1 cellular context compared by ENCODE assay signal in the genomic region with DNA sequence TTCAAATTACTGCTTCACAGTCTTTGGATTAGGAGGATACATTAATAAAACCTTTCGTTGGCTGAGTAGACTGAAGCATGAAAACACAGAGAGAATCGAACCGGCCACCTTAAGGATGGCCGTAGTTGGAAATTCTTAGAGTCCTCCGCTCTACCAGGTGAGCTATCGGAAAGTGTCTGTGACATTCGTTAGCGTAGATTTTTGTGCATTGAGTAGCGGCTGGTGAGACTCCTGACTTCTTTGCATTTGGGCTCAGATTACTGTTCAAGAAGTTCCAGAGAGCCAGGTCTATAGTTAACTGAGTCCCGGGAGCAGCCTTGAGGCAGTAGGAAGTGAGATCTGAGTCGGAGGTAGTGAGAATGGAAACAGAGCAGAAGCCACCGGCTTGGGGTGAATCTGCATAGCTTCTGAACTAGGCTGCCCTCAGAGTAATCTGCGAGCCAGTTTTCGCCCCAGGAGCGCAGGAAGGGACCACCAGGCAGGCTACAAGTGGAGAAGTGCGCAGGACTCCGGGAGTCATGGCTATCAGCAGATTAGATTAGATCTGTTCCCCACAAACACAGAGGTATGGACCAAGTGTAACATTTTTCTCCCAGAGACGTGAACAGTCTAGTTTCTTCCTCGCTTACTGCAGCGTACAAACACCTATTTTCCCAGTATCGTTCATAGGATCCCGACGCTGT.
A peak's percentile ranks its signal among the peaks of the same experiment; 100 is the strongest.
TF ChIP-seq lines count a peak whose summit lies in the region.

No MANE protein-coding gene starts in this region.

TF ChIP-seq in HepG2, 621 proteins besides CTCF, POLR2A, EP300 and RAD21 (continued from another document and continues in another):
- TF ChIP-seq, protein P1, sequence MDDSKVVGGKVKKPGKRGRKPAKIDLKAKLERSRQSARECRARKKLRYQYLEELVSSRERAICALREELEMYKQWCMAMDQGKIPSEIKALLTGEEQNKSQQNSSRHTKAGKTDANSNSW (CRISPR knock-in tag; IDR thresholded peaks at IDR 0.05; ENCODE audit: borderline replicate concordance): no peak
- TF ChIP-seq FOSL2 (CRISPR knock-in tag; IDR thresholded peaks at IDR 0.05): peak; percentile 20; the same call in 1 of the 2 replicates
- TF ChIP-seq GATAD1 (CRISPR knock-in tag; IDR thresholded peaks at IDR 0.05): no peak
- TF ChIP-seq MAZ (IDR thresholded peaks at IDR 0.05; ENCODE audit: borderline replicate concordance, low read depth, low read length): no peak
- TF ChIP-seq MAZ (CRISPR knock-in tag; IDR thresholded peaks at IDR 0.05; ENCODE audit: low read depth): 0 out of 2 replicates have a peak, but pooled peaks have one; percentile 11
- TF ChIP-seq, protein P2, sequence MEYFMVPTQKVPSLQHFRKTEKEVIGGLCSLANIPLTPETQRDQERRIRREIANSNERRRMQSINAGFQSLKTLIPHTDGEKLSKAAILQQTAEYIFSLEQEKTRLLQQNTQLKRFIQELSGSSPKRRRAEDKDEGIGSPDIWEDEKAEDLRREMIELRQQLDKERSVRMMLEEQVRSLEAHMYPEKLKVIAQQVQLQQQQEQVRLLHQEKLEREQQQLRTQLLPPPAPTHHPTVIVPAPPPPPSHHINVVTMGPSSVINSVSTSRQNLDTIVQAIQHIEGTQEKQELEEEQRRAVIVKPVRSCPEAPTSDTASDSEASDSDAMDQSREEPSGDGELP (IDR thresholded peaks at IDR 0.05; ENCODE audit: borderline replicate concordance, low read depth): peak; percentile 46; the same call in 1 of the 2 replicates
- TF ChIP-seq, protein P3, sequence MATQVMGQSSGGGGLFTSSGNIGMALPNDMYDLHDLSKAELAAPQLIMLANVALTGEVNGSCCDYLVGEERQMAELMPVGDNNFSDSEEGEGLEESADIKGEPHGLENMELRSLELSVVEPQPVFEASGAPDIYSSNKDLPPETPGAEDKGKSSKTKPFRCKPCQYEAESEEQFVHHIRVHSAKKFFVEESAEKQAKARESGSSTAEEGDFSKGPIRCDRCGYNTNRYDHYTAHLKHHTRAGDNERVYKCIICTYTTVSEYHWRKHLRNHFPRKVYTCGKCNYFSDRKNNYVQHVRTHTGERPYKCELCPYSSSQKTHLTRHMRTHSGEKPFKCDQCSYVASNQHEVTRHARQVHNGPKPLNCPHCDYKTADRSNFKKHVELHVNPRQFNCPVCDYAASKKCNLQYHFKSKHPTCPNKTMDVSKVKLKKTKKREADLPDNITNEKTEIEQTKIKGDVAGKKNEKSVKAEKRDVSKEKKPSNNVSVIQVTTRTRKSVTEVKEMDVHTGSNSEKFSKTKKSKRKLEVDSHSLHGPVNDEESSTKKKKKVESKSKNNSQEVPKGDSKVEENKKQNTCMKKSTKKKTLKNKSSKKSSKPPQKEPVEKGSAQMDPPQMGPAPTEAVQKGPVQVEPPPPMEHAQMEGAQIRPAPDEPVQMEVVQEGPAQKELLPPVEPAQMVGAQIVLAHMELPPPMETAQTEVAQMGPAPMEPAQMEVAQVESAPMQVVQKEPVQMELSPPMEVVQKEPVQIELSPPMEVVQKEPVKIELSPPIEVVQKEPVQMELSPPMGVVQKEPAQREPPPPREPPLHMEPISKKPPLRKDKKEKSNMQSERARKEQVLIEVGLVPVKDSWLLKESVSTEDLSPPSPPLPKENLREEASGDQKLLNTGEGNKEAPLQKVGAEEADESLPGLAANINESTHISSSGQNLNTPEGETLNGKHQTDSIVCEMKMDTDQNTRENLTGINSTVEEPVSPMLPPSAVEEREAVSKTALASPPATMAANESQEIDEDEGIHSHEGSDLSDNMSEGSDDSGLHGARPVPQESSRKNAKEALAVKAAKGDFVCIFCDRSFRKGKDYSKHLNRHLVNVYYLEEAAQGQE (IDR thresholded peaks at IDR 0.05; ENCODE audit: borderline replicate concordance in 1 of 2, low read depth in 1 of 2, low read length in 2 of 2): 0 out of 4 replicates have a peak, but pooled peaks of 1 of the 2 experiments have one; percentile 14
- TF ChIP-seq WIZ (CRISPR knock-in tag; IDR thresholded peaks at IDR 0.05): no peak
- TF ChIP-seq CEBPB (IDR thresholded peaks at IDR 0.05; ENCODE audit: borderline replicate concordance, low read depth, low read length): no peak
- TF ChIP-seq, protein P4, sequence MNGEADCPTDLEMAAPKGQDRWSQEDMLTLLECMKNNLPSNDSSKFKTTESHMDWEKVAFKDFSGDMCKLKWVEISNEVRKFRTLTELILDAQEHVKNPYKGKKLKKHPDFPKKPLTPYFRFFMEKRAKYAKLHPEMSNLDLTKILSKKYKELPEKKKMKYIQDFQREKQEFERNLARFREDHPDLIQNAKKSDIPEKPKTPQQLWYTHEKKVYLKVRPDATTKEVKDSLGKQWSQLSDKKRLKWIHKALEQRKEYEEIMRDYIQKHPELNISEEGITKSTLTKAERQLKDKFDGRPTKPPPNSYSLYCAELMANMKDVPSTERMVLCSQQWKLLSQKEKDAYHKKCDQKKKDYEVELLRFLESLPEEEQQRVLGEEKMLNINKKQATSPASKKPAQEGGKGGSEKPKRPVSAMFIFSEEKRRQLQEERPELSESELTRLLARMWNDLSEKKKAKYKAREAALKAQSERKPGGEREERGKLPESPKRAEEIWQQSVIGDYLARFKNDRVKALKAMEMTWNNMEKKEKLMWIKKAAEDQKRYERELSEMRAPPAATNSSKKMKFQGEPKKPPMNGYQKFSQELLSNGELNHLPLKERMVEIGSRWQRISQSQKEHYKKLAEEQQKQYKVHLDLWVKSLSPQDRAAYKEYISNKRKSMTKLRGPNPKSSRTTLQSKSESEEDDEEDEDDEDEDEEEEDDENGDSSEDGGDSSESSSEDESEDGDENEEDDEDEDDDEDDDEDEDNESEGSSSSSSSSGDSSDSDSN (CRISPR knock-in tag; IDR thresholded peaks at IDR 0.05): peak; percentile 60; the same call in 1 of the 2 replicates
- no peak for TF ChIP-seq ZFP41 (CRISPR knock-in tag; IDR thresholded peaks at IDR 0.05; ENCODE audit: borderline replicate concordance)
- TF ChIP-seq, protein P5, sequence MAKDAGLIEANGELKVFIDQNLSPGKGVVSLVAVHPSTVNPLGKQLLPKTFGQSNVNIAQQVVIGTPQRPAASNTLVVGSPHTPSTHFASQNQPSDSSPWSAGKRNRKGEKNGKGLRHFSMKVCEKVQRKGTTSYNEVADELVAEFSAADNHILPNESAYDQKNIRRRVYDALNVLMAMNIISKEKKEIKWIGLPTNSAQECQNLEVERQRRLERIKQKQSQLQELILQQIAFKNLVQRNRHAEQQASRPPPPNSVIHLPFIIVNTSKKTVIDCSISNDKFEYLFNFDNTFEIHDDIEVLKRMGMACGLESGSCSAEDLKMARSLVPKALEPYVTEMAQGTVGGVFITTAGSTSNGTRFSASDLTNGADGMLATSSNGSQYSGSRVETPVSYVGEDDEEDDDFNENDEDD (CRISPR knock-in tag; IDR thresholded peaks at IDR 0.05; ENCODE audit: borderline replicate concordance): peak; percentile 6; the same call in 1 of the 2 replicates
- TF ChIP-seq ZNF331 (CRISPR knock-in tag; IDR thresholded peaks at IDR 0.05): peak; percentile 78
- TF ChIP-seq ZBTB42 (CRISPR knock-in tag; IDR thresholded peaks at IDR 0.05): no peak
- peak; percentile 51; the same call in 1 of the 2 replicates for TF ChIP-seq ZNF598 (CRISPR knock-in tag; IDR thresholded peaks at IDR 0.05; ENCODE audit: borderline replicate concordance)
- no peak for TF ChIP-seq ZSCAN22 (CRISPR knock-in tag; IDR thresholded peaks at IDR 0.05)
- TF ChIP-seq JDP2 (CRISPR knock-in tag; IDR thresholded peaks at IDR 0.05; ENCODE audit: borderline replicate concordance): no peak
- TF ChIP-seq FOXO1 (CRISPR knock-in tag; IDR thresholded peaks at IDR 0.05): no peak
- TF ChIP-seq, protein P6, sequence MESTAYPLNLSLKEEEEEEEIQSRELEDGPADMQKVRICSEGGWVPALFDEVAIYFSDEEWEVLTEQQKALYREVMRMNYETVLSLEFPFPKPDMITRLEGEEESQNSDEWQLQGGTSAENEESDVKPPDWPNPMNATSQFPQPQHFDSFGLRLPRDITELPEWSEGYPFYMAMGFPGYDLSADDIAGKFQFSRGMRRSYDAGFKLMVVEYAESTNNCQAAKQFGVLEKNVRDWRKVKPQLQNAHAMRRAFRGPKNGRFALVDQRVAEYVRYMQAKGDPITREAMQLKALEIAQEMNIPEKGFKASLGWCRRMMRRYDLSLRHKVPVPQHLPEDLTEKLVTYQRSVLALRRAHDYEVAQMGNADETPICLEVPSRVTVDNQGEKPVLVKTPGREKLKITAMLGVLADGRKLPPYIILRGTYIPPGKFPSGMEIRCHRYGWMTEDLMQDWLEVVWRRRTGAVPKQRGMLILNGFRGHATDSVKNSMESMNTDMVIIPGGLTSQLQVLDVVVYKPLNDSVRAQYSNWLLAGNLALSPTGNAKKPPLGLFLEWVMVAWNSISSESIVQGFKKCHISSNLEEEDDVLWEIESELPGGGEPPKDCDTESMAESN (CRISPR knock-in tag; conservative IDR thresholded peaks at IDR 0.05): peak; percentile 20; the same call in 1 of the 2 replicates
- TF ChIP-seq, protein P7, sequence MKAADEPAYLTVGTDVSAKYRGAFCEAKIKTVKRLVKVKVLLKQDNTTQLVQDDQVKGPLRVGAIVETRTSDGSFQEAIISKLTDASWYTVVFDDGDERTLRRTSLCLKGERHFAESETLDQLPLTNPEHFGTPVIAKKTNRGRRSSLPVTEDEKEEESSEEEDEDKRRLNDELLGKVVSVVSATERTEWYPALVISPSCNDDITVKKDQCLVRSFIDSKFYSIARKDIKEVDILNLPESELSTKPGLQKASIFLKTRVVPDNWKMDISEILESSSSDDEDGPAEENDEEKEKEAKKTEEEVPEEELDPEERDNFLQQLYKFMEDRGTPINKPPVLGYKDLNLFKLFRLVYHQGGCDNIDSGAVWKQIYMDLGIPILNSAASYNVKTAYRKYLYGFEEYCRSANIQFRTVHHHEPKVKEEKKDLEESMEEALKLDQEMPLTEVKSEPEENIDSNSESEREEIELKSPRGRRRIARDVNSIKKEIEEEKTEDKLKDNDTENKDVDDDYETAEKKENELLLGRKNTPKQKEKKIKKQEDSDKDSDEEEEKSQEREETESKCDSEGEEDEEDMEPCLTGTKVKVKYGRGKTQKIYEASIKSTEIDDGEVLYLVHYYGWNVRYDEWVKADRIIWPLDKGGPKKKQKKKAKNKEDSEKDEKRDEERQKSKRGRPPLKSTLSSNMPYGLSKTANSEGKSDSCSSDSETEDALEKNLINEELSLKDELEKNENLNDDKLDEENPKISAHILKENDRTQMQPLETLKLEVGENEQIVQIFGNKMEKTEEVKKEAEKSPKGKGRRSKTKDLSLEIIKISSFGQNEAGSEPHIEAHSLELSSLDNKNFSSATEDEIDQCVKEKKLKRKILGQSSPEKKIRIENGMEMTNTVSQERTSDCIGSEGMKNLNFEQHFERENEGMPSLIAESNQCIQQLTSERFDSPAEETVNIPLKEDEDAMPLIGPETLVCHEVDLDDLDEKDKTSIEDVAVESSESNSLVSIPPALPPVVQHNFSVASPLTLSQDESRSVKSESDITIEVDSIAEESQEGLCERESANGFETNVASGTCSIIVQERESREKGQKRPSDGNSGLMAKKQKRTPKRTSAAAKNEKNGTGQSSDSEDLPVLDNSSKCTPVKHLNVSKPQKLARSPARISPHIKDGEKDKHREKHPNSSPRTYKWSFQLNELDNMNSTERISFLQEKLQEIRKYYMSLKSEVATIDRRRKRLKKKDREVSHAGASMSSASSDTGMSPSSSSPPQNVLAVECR (CRISPR knock-in tag; IDR thresholded peaks at IDR 0.05; ENCODE audit: borderline replicate concordance): peak; percentile 14; the same call in 1 of the 2 replicates
- TF ChIP-seq, protein P8, sequence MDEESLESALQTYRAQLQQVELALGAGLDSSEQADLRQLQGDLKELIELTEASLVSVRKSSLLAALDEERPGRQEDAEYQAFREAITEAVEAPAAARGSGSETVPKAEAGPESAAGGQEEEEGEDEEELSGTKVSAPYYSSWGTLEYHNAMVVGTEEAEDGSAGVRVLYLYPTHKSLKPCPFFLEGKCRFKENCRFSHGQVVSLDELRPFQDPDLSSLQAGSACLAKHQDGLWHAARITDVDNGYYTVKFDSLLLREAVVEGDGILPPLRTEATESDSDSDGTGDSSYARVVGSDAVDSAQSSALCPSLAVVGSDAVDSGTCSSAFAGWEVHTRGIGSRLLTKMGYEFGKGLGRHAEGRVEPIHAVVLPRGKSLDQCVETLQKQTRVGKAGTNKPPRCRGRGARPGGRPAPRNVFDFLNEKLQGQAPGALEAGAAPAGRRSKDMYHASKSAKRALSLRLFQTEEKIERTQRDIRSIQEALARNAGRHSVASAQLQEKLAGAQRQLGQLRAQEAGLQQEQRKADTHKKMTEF (CRISPR knock-in tag; IDR thresholded peaks at IDR 0.05): 0 out of 2 replicates have a peak, but pooled peaks have one; percentile 53
- TF ChIP-seq MATR3 (CRISPR knock-in tag; IDR thresholded peaks at IDR 0.05): no peak
- no peak for TF ChIP-seq ZNF431 (CRISPR knock-in tag; IDR thresholded peaks at IDR 0.05; ENCODE audit: borderline replicate concordance, low read depth)
- TF ChIP-seq, protein P9, sequence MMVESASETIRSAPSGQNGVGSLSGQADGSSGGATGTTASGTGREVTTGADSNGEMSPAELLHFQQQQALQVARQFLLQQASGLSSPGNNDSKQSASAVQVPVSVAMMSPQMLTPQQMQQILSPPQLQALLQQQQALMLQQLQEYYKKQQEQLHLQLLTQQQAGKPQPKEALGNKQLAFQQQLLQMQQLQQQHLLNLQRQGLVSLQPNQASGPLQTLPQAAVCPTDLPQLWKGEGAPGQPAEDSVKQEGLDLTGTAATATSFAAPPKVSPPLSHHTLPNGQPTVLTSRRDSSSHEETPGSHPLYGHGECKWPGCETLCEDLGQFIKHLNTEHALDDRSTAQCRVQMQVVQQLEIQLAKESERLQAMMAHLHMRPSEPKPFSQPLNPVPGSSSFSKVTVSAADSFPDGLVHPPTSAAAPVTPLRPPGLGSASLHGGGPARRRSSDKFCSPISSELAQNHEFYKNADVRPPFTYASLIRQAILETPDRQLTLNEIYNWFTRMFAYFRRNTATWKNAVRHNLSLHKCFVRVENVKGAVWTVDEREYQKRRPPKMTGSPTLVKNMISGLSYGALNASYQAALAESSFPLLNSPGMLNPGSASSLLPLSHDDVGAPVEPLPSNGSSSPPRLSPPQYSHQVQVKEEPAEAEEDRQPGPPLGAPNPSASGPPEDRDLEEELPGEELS (CRISPR knock-in tag; IDR thresholded peaks at IDR 0.05): peak; percentile 6; the same call in 1 of the 2 replicates
- TF ChIP-seq ZNF674 (CRISPR knock-in tag; IDR thresholded peaks at IDR 0.05; ENCODE audit: low read depth): no peak
- TF ChIP-seq, protein P10, sequence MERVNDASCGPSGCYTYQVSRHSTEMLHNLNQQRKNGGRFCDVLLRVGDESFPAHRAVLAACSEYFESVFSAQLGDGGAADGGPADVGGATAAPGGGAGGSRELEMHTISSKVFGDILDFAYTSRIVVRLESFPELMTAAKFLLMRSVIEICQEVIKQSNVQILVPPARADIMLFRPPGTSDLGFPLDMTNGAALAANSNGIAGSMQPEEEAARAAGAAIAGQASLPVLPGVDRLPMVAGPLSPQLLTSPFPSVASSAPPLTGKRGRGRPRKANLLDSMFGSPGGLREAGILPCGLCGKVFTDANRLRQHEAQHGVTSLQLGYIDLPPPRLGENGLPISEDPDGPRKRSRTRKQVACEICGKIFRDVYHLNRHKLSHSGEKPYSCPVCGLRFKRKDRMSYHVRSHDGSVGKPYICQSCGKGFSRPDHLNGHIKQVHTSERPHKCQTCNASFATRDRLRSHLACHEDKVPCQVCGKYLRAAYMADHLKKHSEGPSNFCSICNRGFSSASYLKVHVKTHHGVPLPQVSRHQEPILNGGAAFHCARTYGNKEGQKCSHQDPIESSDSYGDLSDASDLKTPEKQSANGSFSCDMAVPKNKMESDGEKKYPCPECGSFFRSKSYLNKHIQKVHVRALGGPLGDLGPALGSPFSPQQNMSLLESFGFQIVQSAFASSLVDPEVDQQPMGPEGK (CRISPR knock-in tag; IDR thresholded peaks at IDR 0.05): 0 out of 2 replicates have a peak, but pooled peaks have one; percentile 14
